Comparison of ENCODE assay signal across 8 cellular contexts in genomic region chr3:185585523-185585861, GRCh38. TPM values are rescaled to one million over a fixed set of nuclear protein-coding genes. Genes with fewer than 3 reads are reported as not detected.
A peak's percentile ranks its signal among the peaks of the same experiment; 100 is the strongest.
DNase-seq lines count a peak whose midpoint lies in the region; ATAC-seq, FAIRE-seq and TF ChIP-seq lines count a peak whose summit lies in the region.

No MANE protein-coding gene starts in this region.

- peak overlapping the region; percentile 94 for H3K4me3 ChIP-seq in A673 (ENCODE audit: low read depth, low read length, poor library complexity, severe bottlenecking)
- H3K4me3 ChIP-seq in HUES48 (ENCODE audit: low read depth, low read length) = peak overlapping the region; percentile 58
- H3K4me3 ChIP-seq in bronchial epithelial cell (ENCODE audit: low read depth, low read length) = peak overlapping the region; percentile 98
- H3K4me3 ChIP-seq in mucosa of rectum (ENCODE audit: low read length in 2 of 2) = peak overlapping the region; percentile 66 to 95
- H3K4me3 ChIP-seq in lower leg skin (ENCODE audit: low read depth, poor library complexity, severe bottlenecking) = no peak overlapping the region

- H3K36me3 ChIP-seq in A673 (ENCODE audit: insufficient read depth, low read length, poor library complexity, severe bottlenecking) (no peaks in the 10 kb centered on the region), HUES48 (ENCODE audit: control insufficient read depth, insufficient read depth, low read length) (no peaks in the 10 kb centered on the region), bronchial epithelial cell (ENCODE audit: control insufficient read depth, insufficient read depth, low read length) (no peaks in the 10 kb centered on the region), mucosa of rectum (ENCODE audit: control insufficient read depth in 2 of 2, insufficient read depth in 2 of 2, low read length in 2 of 2) (peaks cover 0 to 3% of the 10 kb centered on the region in 2 donors)

- ATAC-seq in GM21367 (IDR thresholded peaks at IDR 0.05; ENCODE audit: unreplicated experiment) (no peak), HG03280 (IDR thresholded peaks at IDR 0.05; ENCODE audit: unreplicated experiment) (no peak)

- CTCF ChIA-PET in A673 (lab: Charles Lee) = interaction anchor here (0.8 to 1.0 kb wide), 3 partner anchors 10 to 358 kb away, joined by 3 to 8 read pairs (median 5); no protein-coding TSS in a partner anchor

- H3K27ac ChIP-seq in A673 (ENCODE audit: low read depth, low read length, poor library complexity, severe bottlenecking) (peak overlapping the region; percentile 91), HUES48 (ENCODE audit: low read depth, low read length) (peak overlapping the region; percentile 79), mucosa of rectum (ENCODE audit: low read depth in 2 of 2, low read length in 2 of 2) (peak overlapping the region; percentile 97 to 98)

- H3K9ac ChIP-seq in HUES48 (ENCODE audit: low read depth, low read length) (peak overlapping the region; percentile 42; the same call in 1 of the 2 replicates), mucosa of rectum (ENCODE audit: low read depth in 1 of 2, low read length in 2 of 2) (peak overlapping the region; percentile 70 to 93)

- TF ChIP-seq CTCF in A673 (conservative IDR thresholded peaks at IDR 0.05; ENCODE audit: low read depth, low read length) = no peak
- no peak for TF ChIP-seq CTCF in bronchial epithelial cell (IDR thresholded peaks at IDR 0.05; ENCODE audit: insufficient read depth, low read length, severe bottlenecking)
- no peak for TF ChIP-seq CTCF in lower leg skin (IDR thresholded peaks at IDR 0.05)

- DNase-seq in A673 (ENCODE audit: low spot score) (no peak), bronchial epithelial cell (ENCODE audit: low read depth) (no peak), lower leg skin (ENCODE audit: low spot score in 2 of 2) (no peak), middle frontal gyrus (ENCODE audit: extremely low spot score, low spot score) (no peak)

- intact Hi-C loops in A673 (cut with micrococcal nuclease; ENCODE audit: unreplicated experiment) = no loop called here
- intact Hi-C loops in lower leg skin (cut with DNase I; ENCODE audit: low total_unique reads) = no loop called here

- no TSS peak for BruUV-seq in A673 (replicated peaks; lab: Mats Ljungman, UMichigan)

- 39 to 42% methylated on average over 9 of the region's 9 CpGs for WGBS in lower leg skin, 2 donors

- no peak for TF ChIP-seq POLR2A in lower leg skin (IDR thresholded peaks at IDR 0.05)

- POLR2A ChIA-PET in A673 (lab: Charles Lee; ENCODE audit: low non-redundant PET) = interaction anchor here (0.6 kb wide), 2 partner anchors 45 to 150 kb away, joined by 3 to 5 read pairs; no protein-coding TSS in a partner anchor

- H3K9me3 ChIP-seq in A673 (ENCODE audit: low read depth, low read length, poor library complexity, severe bottlenecking) (no peaks in the 10 kb centered on the region), HUES48 (ENCODE audit: control insufficient read depth, insufficient read depth, low read length) (no peaks in the 10 kb centered on the region), mucosa of rectum (ENCODE audit: control insufficient read depth in 2 of 2, low read length in 2 of 2) (no peaks in the 10 kb centered on the region)

- H3K27me3 ChIP-seq in A673 (replicated peaks; ENCODE audit: insufficient read depth, low read depth, low read length, poor library complexity) (no peaks in the 10 kb centered on the region), HUES48 (ENCODE audit: control insufficient read depth, insufficient read depth, low read length) (no peaks in the 10 kb centered on the region), bronchial epithelial cell (ENCODE audit: control insufficient read depth, insufficient read depth, low read length) (no peaks in the 10 kb centered on the region), mucosa of rectum (ENCODE audit: control insufficient read depth in 2 of 2, insufficient read depth in 2 of 2, low read length in 2 of 2) (no peaks in the 10 kb centered on the region)

- no peak for FAIRE-seq in bronchial epithelial cell (lab: Jason Lieb, UNC)

- H3K4me1 ChIP-seq in A673 (ENCODE audit: insufficient read depth, low read length, poor library complexity, severe bottlenecking) (peaks cover 13% of the 10 kb centered on the region), HUES48 (ENCODE audit: control insufficient read depth, insufficient read depth, low read length) (peaks cover 24% of the 10 kb centered on the region), mucosa of rectum (ENCODE audit: control insufficient read depth in 2 of 2, insufficient read depth in 2 of 2, low read length in 2 of 2) (peaks cover 13 to 18% of the 10 kb centered on the region in 2 donors)

RNA-seq across cellular contexts. Expression of gene SENP2, which starts 0.6 kb away (rescaled TPM):
- 43.4 and 48.3 TPM in 2 replicates for total RNA-seq in A673 (2021)
- 30.5 and 33.5 TPM in 2 replicates for total RNA-seq in bronchial epithelial cell
- total RNA-seq in lower leg skin = 10 to 100 TPM; 19.9 to 45.9 (median 30.9) TPM

RNA-seq across cellular contexts. Expression of gene LIPH, which starts 33.1 kb away (rescaled TPM):
- total RNA-seq in A673 (2021) = 6.2 and 12.1 TPM in 2 replicates
- 1.8 and 5.6 TPM in 2 replicates for total RNA-seq in bronchial epithelial cell
- 10 to 100 TPM in 3 of 4 donors, 1 to 10 TPM in 1; 8.2 to 22.8 (median 17.0) TPM for total RNA-seq in lower leg skin
